Comparison of ENCODE assay signal across 8 cellular contexts in the genomic region with DNA sequence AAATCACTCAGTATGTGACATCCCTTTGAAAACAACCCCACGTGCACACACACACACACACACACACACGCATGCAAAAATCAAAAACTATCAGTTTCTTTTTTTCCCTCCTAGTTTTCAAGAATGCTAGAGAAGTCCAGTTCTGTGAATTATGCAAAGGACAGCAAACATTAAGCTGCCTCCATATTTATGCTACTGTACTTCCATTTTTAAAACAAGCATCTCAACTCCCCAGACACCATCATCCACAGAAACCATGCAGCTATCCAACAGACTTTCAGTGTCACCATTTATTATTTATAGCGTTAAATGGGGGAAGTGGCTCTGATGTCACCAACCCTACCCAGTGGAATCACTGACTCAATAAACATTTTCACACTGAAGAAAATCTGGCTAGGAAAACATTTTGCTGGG. TPM values are rescaled to one million over a fixed set of nuclear protein-coding genes. Genes with fewer than 3 reads are reported as not detected.
DNase-seq lines count a peak whose midpoint lies in the region; ATAC-seq and TF ChIP-seq lines count a peak whose summit lies in the region.

No MANE protein-coding gene starts in this region.

- H3K27ac Mint-ChIP-seq in Caco-2 (ENCODE audit: unreplicated experiment) (peak overlapping the region; percentile 92), memory B cell (peak overlapping the region; percentile 98)

- in situ Hi-C loops in astrocyte of the spinal cord (cut with HindIII; ENCODE audit: low sequenced_read_pairs) = no loop called here

- intact Hi-C loops in Caco-2 (cut with micrococcal nuclease; ENCODE audit: unreplicated experiment) (loop anchor here (5.0 kb wide), 1 partner anchor 43 kb away; no protein-coding TSS in a partner anchor), vagina (cut with DNase I) (loop anchor here (10.0 kb wide), 1 partner anchor 90 kb away; no protein-coding TSS in a partner anchor)

- POLR2A ChIA-PET in Caco-2 (lab: Charles Lee) = no interaction called here

- no peaks in the 10 kb centered on the region for H3K36me3 ChIP-seq in Caco-2 (ENCODE audit: control insufficient read depth, insufficient read depth, low read length)
- H3K36me3 ChIP-seq in vagina = no peaks in the 10 kb centered on the region

- H3K4me1 ChIP-seq in Caco-2 (peaks cover 28% of the 10 kb centered on the region), vagina (peaks cover 66% of the 10 kb centered on the region)

- ATAC-seq in memory B cell (ENCODE audit: low read depth) = no peak
- no peak for ATAC-seq in esophagus mucosa
- ATAC-seq in GM19035 (IDR thresholded peaks at IDR 0.05; ENCODE audit: unreplicated experiment) = no peak

- H3K27me3 Mint-ChIP-seq in Caco-2 (ENCODE audit: insufficient read depth, unreplicated experiment) (no peaks in the 10 kb centered on the region), memory B cell (no peaks in the 10 kb centered on the region)

- H3K27me3 ChIP-seq in Caco-2 (replicated peaks; ENCODE audit: control insufficient read depth, insufficient read depth, low read length) = no peaks in the 10 kb centered on the region
- no peaks in the 10 kb centered on the region for H3K27me3 ChIP-seq in vagina

- CTCF ChIA-PET in Caco-2 (lab: Charles Lee) = interaction anchor here (0.6 to 0.9 kb wide), 2 partner anchors 93 to 224 kb away, joined by 3 read pairs; no protein-coding TSS in a partner anchor

- H3K9me3 ChIP-seq in Caco-2 (no peaks in the 10 kb centered on the region), vagina (no peaks in the 10 kb centered on the region)

- no peak for TF ChIP-seq CTCF in Caco-2 (IDR thresholded peaks at IDR 0.05; ENCODE audit: insufficient read depth in 1 of 2, low read depth in 1 of 2, low read length in 1 of 2, severe bottlenecking in 1 of 2, unreplicated experiment in 1 of 2)
- TF ChIP-seq CTCF in astrocyte of the spinal cord (IDR thresholded peaks at IDR 0.05; ENCODE audit: low read depth, low read length) = no peak
- no peak for TF ChIP-seq CTCF in vagina (IDR thresholded peaks at IDR 0.05)

- H3K9me3 Mint-ChIP-seq in Caco-2 (ENCODE audit: unreplicated experiment) (no peaks in the 10 kb centered on the region), memory B cell (no peaks in the 10 kb centered on the region)

- H3K36me3 Mint-ChIP-seq in Caco-2 (ENCODE audit: insufficient read depth, unreplicated experiment) (peaks cover 21% of the 10 kb centered on the region), memory B cell (peaks cover 3% of the 10 kb centered on the region)

- DNase-seq in Caco-2 = no peak
- DNase-seq in NAMALWA (ENCODE audit: low spot score) = peak; percentile 65
- DNase-seq in astrocyte of the spinal cord (ENCODE audit: low read depth, low spot score) = peak; percentile 30
- peak in 1 of 2 donors; percentile 16 for DNase-seq in memory B cell (ENCODE audit: low spot score in 2 of 2)
- no peak for DNase-seq in vagina (ENCODE audit: extremely low spot score in 2 of 2)
- DNase-seq in mucosa of gallbladder (ENCODE audit: low spot score) = no peak

- H3K4me3 ChIP-seq in Caco-2 (ENCODE audit: low read depth, low read length) (peak overlapping the region; percentile 45), astrocyte of the spinal cord (ENCODE audit: low read depth, low read length) (peak overlapping the region; percentile 95), vagina (peak overlapping the region; percentile 84 to 94)

- H3K4me1 Mint-ChIP-seq in Caco-2 (ENCODE audit: low read depth, unreplicated experiment) (peaks cover 35% of the 10 kb centered on the region), memory B cell (peaks cover 52% of the 10 kb centered on the region)

- H3K4me3 Mint-ChIP-seq in Caco-2 (ENCODE audit: unreplicated experiment) (peak overlapping the region; percentile 90), memory B cell (peak overlapping the region; percentile 92)

- H3K27ac ChIP-seq in vagina = peak overlapping the region; percentile 93

- BruUV-seq in Caco-2 (replicated peaks; lab: Mats Ljungman, UMichigan) = no TSS peak

- no peak for TF ChIP-seq POLR2A in vagina (IDR thresholded peaks at IDR 0.05)

RNA-seq across cellular contexts. Expression of a gene that starts 1.6 kb away (rescaled TPM):
- total RNA-seq in Caco-2 (2022) (46.2 and 46.3 TPM in 2 replicates), vagina (40.5 TPM), esophagus mucosa (45.9 TPM), mucosa of gallbladder (54.1 TPM)

Comparison
In these comparisons a context has a peak if more than half of its experiments do, and no peak if none do; other contexts are left out.
1. DNase-seq: peak in NAMALWA (single experiment) and astrocyte of the spinal cord (single experiment); none in Caco-2 (0 of 2), vagina (0 of 2) and mucosa of gallbladder (single experiment).
2. H3K4me3 ChIP-seq: peak in every context shown above with its lines; median percentile 95 in astrocyte of the spinal cord; 89 in vagina; 45 in Caco-2.